In genomic region chr19:796692-797527, GRCh38 we compare ENCODE assay signal across 2 cellular contexts.
A peak's percentile ranks its signal among the peaks of the same experiment; 100 is the strongest.
TF ChIP-seq lines count a peak whose summit lies in the region.

Gene PTBP1, plus strand, starts transcription at chr19:797452. Its CDS starts 46 bp downstream, at chr19:797498.

TF ChIP-seq in IMR-90, 13 proteins besides CTCF, POLR2A, EP300 and RAD21 (continued from another document):
- TF ChIP-seq CHD1 (IDR thresholded peaks at IDR 0.05; ENCODE audit: low read depth, low read length) (no peak), SMC3 (IDR thresholded peaks at IDR 0.05; ENCODE audit: low read depth, low read length) (peak; percentile 12; the same call in 1 of the 2 replicates), BHLHE40 (IDR thresholded peaks at IDR 0.05; ENCODE audit: low read depth, low read length) (peak; percentile 67), NFE2L2 (IDR thresholded peaks at IDR 0.05; ENCODE audit: low read depth, low read length) (peak; percentile 14; the same call in 1 of the 2 replicates), RCOR1 (IDR thresholded peaks at IDR 0.05; ENCODE audit: insufficient replicate concordance, low read length) (no peak), MXI1 (IDR thresholded peaks at IDR 0.05; ENCODE audit: borderline replicate concordance, low read depth, low read length) (peak; percentile 91)
- TF ChIP-seq, protein P1, sequence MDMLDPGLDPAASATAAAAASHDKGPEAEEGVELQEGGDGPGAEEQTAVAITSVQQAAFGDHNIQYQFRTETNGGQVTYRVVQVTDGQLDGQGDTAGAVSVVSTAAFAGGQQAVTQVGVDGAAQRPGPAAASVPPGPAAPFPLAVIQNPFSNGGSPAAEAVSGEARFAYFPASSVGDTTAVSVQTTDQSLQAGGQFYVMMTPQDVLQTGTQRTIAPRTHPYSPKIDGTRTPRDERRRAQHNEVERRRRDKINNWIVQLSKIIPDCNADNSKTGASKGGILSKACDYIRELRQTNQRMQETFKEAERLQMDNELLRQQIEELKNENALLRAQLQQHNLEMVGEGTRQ (IDR thresholded peaks at IDR 0.05; ENCODE audit: low read depth, low read length), result peak; percentile 99
- TF ChIP-seq, protein P2, sequence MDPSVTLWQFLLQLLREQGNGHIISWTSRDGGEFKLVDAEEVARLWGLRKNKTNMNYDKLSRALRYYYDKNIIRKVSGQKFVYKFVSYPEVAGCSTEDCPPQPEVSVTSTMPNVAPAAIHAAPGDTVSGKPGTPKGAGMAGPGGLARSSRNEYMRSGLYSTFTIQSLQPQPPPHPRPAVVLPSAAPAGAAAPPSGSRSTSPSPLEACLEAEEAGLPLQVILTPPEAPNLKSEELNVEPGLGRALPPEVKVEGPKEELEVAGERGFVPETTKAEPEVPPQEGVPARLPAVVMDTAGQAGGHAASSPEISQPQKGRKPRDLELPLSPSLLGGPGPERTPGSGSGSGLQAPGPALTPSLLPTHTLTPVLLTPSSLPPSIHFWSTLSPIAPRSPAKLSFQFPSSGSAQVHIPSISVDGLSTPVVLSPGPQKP (IDR thresholded peaks at IDR 0.05; ENCODE audit: borderline replicate concordance, low read depth, low read length), result no peak

TF ChIP-seq in endothelial cell of umbilical vein, 7 proteins besides CTCF, POLR2A, EP300 and RAD21 (continued from another document):
- TF ChIP-seq MAX (IDR thresholded peaks at IDR 0.05; ENCODE audit: insufficient read depth, insufficient read length), result peak; percentile 97
- TF ChIP-seq FOS (IDR thresholded peaks at IDR 0.05; ENCODE audit: borderline replicate concordance, insufficient read depth, low read length), result no peak
- TF ChIP-seq GATA2 (IDR thresholded peaks at IDR 0.05; ENCODE audit: insufficient read depth, insufficient read length, low read depth, low read length), result no peak
- TF ChIP-seq MYC (IDR thresholded peaks at IDR 0.05; ENCODE audit: low read depth, low read length), result peak; percentile 97
- TF ChIP-seq JUN (IDR thresholded peaks at IDR 0.05; ENCODE audit: borderline replicate concordance, insufficient read depth, insufficient read length, low read depth), result no peak
